ENCODE assay signal across 21 cellular contexts in genomic region chr9:69444791-69445190, GRCh38.
"Had no signal": no experiment of that assay in that cellular context is flagged by ENCODE, and none has a peak within 500 bp of the region (broad histone marks: within the 10 kb centered on the region; RNA-seq: fewer than 3 reads in every experiment).

No MANE protein-coding gene starts in this region.

- H3K36me3 Mint-ChIP-seq: naive thymus-derived CD8-positive, alpha-beta T cell had no signal

- H3K36me3 ChIP-seq: left lung, neutrophil, transverse colon had no signal

- H3K27ac ChIP-seq: coronary artery, hepatocyte, left lung, neutrophil, parathyroid adenoma, right lobe of liver, suprapubic skin, transverse colon had no signal

- ATAC-seq: left cardiac atrium; left lung; naive thymus-derived CD8-positive, alpha-beta T cell; right lobe of liver; stimulated activated naive CD8-positive, alpha-beta T cell treated with anti-CD3 and anti-CD28 coated beads, Interleukin-15, amount 100 ng/mL, for 72 hours had no signal

- H3K4me3 ChIP-seq: coronary artery, hepatocyte, left lung, right lobe of liver, smooth muscle cell, suprapubic skin, transverse colon had no signal

- H3K9ac ChIP-seq: parathyroid adenoma had no signal

- H3K4me1 Mint-ChIP-seq: stimulated activated naive CD8-positive, alpha-beta T cell treated with anti-CD3 and anti-CD28 coated beads, Interleukin-15, amount 100 ng/mL, for 72 hours had no signal

- H3K4me1 ChIP-seq: left lung, parathyroid adenoma, right lobe of liver, suprapubic skin, transverse colon had no signal

- H3K9me3 ChIP-seq: left lung, neutrophil, right lobe of liver, suprapubic skin, transverse colon had no signal

- H3K27me3 ChIP-seq: hepatocyte, left lung, right lobe of liver, suprapubic skin, transverse colon had no signal

- H3K27me3 Mint-ChIP-seq: progenitor cell of endocrine pancreas had no signal

- H3K4me3 Mint-ChIP-seq: naive thymus-derived CD8-positive, alpha-beta T cell; stimulated activated naive CD8-positive, alpha-beta T cell treated with anti-CD3 and anti-CD28 coated beads, Interleukin-15, amount 100 ng/mL, for 72 hours had no signal

- H3K27ac Mint-ChIP-seq: progenitor cell of endocrine pancreas; stimulated activated naive CD8-positive, alpha-beta T cell treated with anti-CD3 and anti-CD28 coated beads, Interleukin-15, amount 100 ng/mL, for 72 hours had no signal

- H3K4me2 ChIP-seq: hepatocyte, smooth muscle cell had no signal

- H2AFZ ChIP-seq: hepatocyte, parathyroid adenoma had no signal

- H3K9me3 Mint-ChIP-seq: naive thymus-derived CD8-positive, alpha-beta T cell; stimulated activated naive CD8-positive, alpha-beta T cell treated with anti-CD3 and anti-CD28 coated beads, Interleukin-15, amount 100 ng/mL, for 72 hours had no signal

- DNase-seq: effector memory CD4-positive, alpha-beta T cell; erythroblast; left cardiac atrium; left lung; mesendoderm; naive thymus-derived CD8-positive, alpha-beta T cell; stimulated activated CD4-positive, alpha-beta T cell treated with anti-CD3 and anti-CD28 coated beads, Interleukin-12 subunit alpha, Interleukin-12 subunit beta, amount 100 ng/mL, for 4 hours; stimulated activated CD4-positive, alpha-beta T cell treated with anti-CD3 and anti-CD28 coated beads, Interleukin-1b, Interleukin-23, amount 100 ng/mL, for 48 hours; stimulated activated CD4-positive, alpha-beta T cell treated with anti-CD3 and anti-CD28 coated beads, Interleukin-4, amount 100 ng/mL, for 1 hour; stimulated activated CD8-positive, alpha-beta memory T cell treated with anti-CD3 and anti-CD28 coated beads, Interleukin-4, amount 100 ng/mL, for 48 hours; stimulated activated naive CD4-positive, alpha-beta T cell; stimulated activated naive CD8-positive, alpha-beta T cell treated with anti-CD3 and anti-CD28 coated beads, Interleukin-15, amount 100 ng/mL, for 72 hours; transverse colon had no signal
